Comparison of ENCODE assay signal across 22 cellular contexts in genomic region chr21:29737188-29737587, GRCh38.
"Had no signal": no experiment of that assay in that cellular context is flagged by ENCODE, and none has a peak within 500 bp of the region (broad histone marks: within the 10 kb centered on the region; RNA-seq: fewer than 3 reads in every experiment).

No MANE protein-coding gene starts in this region.

- H3K4me1 Mint-ChIP-seq: activated naive CD8-positive, alpha-beta T cell treated with anti-CD3 and anti-CD28 coated beads, Interleukin-2, amount 10 ng/mL, durations not matched to agents 7 days and 5 days; central memory CD8-positive, alpha-beta T cell; T-helper 17 cell; WTC11 had no signal

- H3K4me3 Mint-ChIP-seq: activated CD4-positive, alpha-beta memory T cell treated with anti-CD3 and anti-CD28 coated beads for 36 hours; activated naive CD8-positive, alpha-beta T cell treated with anti-CD3 and anti-CD28 coated beads, Interleukin-2, amount 10 ng/mL, durations not matched to agents 7 days and 5 days; activated T-helper 1 cell treated with anti-CD3 and anti-CD28 coated beads, Interleukin-12 subunit alpha, Interleukin-12 subunit beta, Interleukin-2, Interleukin-4 antibody, amounts not matched to agents 30 ng/mL and 10 ng/mL and 1 ng/mL, durations not matched to agents 14 hours and 24 hours and 36 hours; central memory CD8-positive, alpha-beta T cell; effector memory CD8-positive, alpha-beta T cell; T-helper 17 cell; WTC11 had no signal

- H3K9me3 Mint-ChIP-seq: activated CD4-positive, alpha-beta memory T cell treated with anti-CD3 and anti-CD28 coated beads for 36 hours; activated naive CD8-positive, alpha-beta T cell treated with anti-CD3 and anti-CD28 coated beads, Interleukin-2, amount 10 ng/mL, durations not matched to agents 7 days and 5 days; activated T-helper 1 cell treated with anti-CD3 and anti-CD28 coated beads, Interleukin-12 subunit alpha, Interleukin-12 subunit beta, Interleukin-2, Interleukin-4 antibody, amounts not matched to agents 30 ng/mL and 10 ng/mL and 1 ng/mL, durations not matched to agents 14 hours and 24 hours and 36 hours had no signal

- H3K4me3 ChIP-seq: esophagus squamous epithelium, left lung, tibial artery had no signal

- H3K9me3 ChIP-seq: esophagus squamous epithelium, left lung, tibial artery had no signal

- H3K4me1 ChIP-seq: esophagus squamous epithelium, foreskin keratinocyte, left lung had no signal

- H3K36me3 ChIP-seq: brain microvascular endothelial cell, esophagus squamous epithelium, left lung, tibial artery had no signal

- H3K27ac ChIP-seq: brain microvascular endothelial cell, esophagus squamous epithelium, foreskin keratinocyte, left lung, tibial artery had no signal

- H3K27ac Mint-ChIP-seq: activated CD4-positive, alpha-beta memory T cell treated with anti-CD3 and anti-CD28 coated beads for 36 hours; activated naive CD8-positive, alpha-beta T cell treated with anti-CD3 and anti-CD28 coated beads, Interleukin-2, amount 10 ng/mL, durations not matched to agents 7 days and 5 days; activated T-helper 1 cell treated with anti-CD3 and anti-CD28 coated beads, Interleukin-12 subunit alpha, Interleukin-12 subunit beta, Interleukin-2, Interleukin-4 antibody, amounts not matched to agents 30 ng/mL and 10 ng/mL and 1 ng/mL, durations not matched to agents 14 hours and 24 hours and 36 hours; effector memory CD8-positive, alpha-beta T cell; T-helper 17 cell; WTC11 had no signal

- H3K27me3 ChIP-seq: brain microvascular endothelial cell, esophagus squamous epithelium, left lung, tibial artery had no signal

- DNase-seq: activated CD4-positive, alpha-beta memory T cell treated with anti-CD3 and anti-CD28 coated beads for 36 hours; activated CD4-positive, alpha-beta T cell treated with anti-CD3 and anti-CD28 coated beads for 4 hours; activated naive CD4-positive, alpha-beta T cell; activated naive CD8-positive, alpha-beta T cell treated with anti-CD3 and anti-CD28 coated beads, Interleukin-2, amount 10 ng/mL, durations not matched to agents 7 days and 5 days; activated T-cell treated with anti-CD3 and anti-CD28 coated beads for 4 hours; brain microvascular endothelial cell; dermis blood vessel endothelial cell; effector memory CD8-positive, alpha-beta T cell; esophagus squamous epithelium; foreskin keratinocyte; glutamatergic neuron; left lung; occipital lobe; stimulated activated CD4-positive, alpha-beta T cell treated with anti-CD3 and anti-CD28 coated beads, Interleukin-12 subunit alpha, Interleukin-12 subunit beta, amount 100 ng/mL, for 4 hours; stimulated activated CD4-positive, alpha-beta T cell treated with anti-CD3 and anti-CD28 coated beads, Interleukin-1b, Interleukin-23, amount 100 ng/mL, for 48 hours; stimulated activated CD8-positive, alpha-beta memory T cell treated with anti-CD3 and anti-CD28 coated beads, Interleukin-4, amount 100 ng/mL, for 48 hours; stimulated activated naive CD4-positive, alpha-beta T cell; T-helper 17 cell; tibial artery had no signal

- H3K36me3 Mint-ChIP-seq: activated CD4-positive, alpha-beta memory T cell treated with anti-CD3 and anti-CD28 coated beads for 36 hours; activated naive CD8-positive, alpha-beta T cell treated with anti-CD3 and anti-CD28 coated beads, Interleukin-2, amount 10 ng/mL, durations not matched to agents 7 days and 5 days; WTC11 had no signal

- H3K27me3 Mint-ChIP-seq: activated CD4-positive, alpha-beta memory T cell treated with anti-CD3 and anti-CD28 coated beads for 36 hours; central memory CD8-positive, alpha-beta T cell; effector memory CD8-positive, alpha-beta T cell; T-helper 17 cell had no signal
